In the genomic region with DNA sequence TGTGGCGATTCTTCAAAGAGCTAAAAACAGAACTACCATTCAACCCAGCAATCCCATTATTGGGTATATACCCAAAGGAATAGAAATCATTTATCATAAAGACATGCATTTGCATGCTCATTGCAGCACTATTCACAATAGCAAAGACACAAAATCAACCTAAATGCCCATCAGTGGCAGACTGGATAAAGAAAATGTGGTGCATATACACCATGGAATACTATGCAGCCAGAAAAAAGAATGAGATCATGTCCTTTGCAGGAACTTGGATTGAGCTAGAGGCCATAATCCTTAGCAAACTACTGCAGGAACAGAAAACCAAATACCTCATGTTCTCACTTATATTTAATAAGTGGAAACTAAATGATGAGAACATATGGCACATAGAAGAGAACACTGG, we compare ENCODE assay signal across 14 cellular contexts. TPM values are rescaled to one million over a fixed set of nuclear protein-coding genes. Genes with fewer than 3 reads are reported as not detected.
"Had no signal": no experiment of that assay in that cellular context is flagged by ENCODE, and none has a peak within 500 bp of the region (broad histone marks: within the 10 kb centered on the region; RNA-seq: fewer than 3 reads in every experiment).

No MANE protein-coding gene starts in this region.

RNA-seq across cellular contexts. Expression of gene CPA2, which starts 20.2 kb away (rescaled TPM):
- total RNA-seq: subcutaneous adipose tissue, suprapubic skin, temporal lobe, thyroid gland, upper lobe of right lung, ureter, urinary bladder, vagina had no signal

RNA-seq across cellular contexts. Expression of gene SSMEM1, which starts 38.8 kb away (rescaled TPM):
- total RNA-seq: stomach, subcutaneous adipose tissue, suprapubic skin, temporal lobe, thoracic aorta, thyroid gland, tibial nerve, transverse colon, upper lobe of left lung, upper lobe of right lung, ureter, urinary bladder, uterus, vagina had no signal
- polyA plus RNA-seq: stomach, urinary bladder had no signal

RNA-seq across cellular contexts. Expression of gene CPA4, which starts 46.5 kb away (rescaled TPM):
- total RNA-seq: stomach, temporal lobe, thoracic aorta, thyroid gland, transverse colon, upper lobe of right lung, ureter had no signal
- polyA plus RNA-seq: urinary bladder had no signal
